1 cellular context compared by ENCODE assay signal in genomic region chr1:40732756-40733301, GRCh38.
TF ChIP-seq lines count a peak whose summit lies in the region.

No MANE protein-coding gene starts in this region.

TF ChIP-seq in WTC11, 78 proteins besides CTCF, POLR2A, EP300 and RAD21 (continued from another document):
- TF ChIP-seq, protein P1, sequence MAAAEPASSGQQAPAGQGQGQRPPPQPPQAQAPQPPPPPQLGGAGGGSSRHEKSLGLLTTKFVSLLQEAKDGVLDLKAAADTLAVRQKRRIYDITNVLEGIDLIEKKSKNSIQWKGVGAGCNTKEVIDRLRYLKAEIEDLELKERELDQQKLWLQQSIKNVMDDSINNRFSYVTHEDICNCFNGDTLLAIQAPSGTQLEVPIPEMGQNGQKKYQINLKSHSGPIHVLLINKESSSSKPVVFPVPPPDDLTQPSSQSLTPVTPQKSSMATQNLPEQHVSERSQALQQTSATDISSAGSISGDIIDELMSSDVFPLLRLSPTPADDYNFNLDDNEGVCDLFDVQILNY (CRISPR knock-in tag; IDR thresholded peaks at IDR 0.05): no peak
- TF ChIP-seq GABPB1 (CRISPR knock-in tag; IDR thresholded peaks at IDR 0.05) (no peak), MYBL2 (CRISPR knock-in tag; IDR thresholded peaks at IDR 0.05) (no peak), ZNF232 (CRISPR knock-in tag; IDR thresholded peaks at IDR 0.05) (no peak), NFATC4 (CRISPR knock-in tag; IDR thresholded peaks at IDR 0.05) (no peak), ZMAT4 (CRISPR knock-in tag; IDR thresholded peaks at IDR 0.05) (no peak), ZNF263 (CRISPR knock-in tag; IDR thresholded peaks at IDR 0.05; ENCODE audit: low read depth) (no peak), TCF7 (CRISPR knock-in tag; IDR thresholded peaks at IDR 0.05; ENCODE audit: low read depth) (no peak), TEAD1 (CRISPR knock-in tag; IDR thresholded peaks at IDR 0.05) (no peak), TP53 (CRISPR knock-in tag; IDR thresholded peaks at IDR 0.05) (no peak)
- TF ChIP-seq, protein P2, sequence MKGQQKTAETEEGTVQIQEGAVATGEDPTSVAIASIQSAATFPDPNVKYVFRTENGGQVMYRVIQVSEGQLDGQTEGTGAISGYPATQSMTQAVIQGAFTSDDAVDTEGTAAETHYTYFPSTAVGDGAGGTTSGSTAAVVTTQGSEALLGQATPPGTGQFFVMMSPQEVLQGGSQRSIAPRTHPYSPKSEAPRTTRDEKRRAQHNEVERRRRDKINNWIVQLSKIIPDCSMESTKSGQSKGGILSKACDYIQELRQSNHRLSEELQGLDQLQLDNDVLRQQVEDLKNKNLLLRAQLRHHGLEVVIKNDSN (CRISPR knock-in tag; IDR thresholded peaks at IDR 0.05): no peak
- TF ChIP-seq, protein P3, sequence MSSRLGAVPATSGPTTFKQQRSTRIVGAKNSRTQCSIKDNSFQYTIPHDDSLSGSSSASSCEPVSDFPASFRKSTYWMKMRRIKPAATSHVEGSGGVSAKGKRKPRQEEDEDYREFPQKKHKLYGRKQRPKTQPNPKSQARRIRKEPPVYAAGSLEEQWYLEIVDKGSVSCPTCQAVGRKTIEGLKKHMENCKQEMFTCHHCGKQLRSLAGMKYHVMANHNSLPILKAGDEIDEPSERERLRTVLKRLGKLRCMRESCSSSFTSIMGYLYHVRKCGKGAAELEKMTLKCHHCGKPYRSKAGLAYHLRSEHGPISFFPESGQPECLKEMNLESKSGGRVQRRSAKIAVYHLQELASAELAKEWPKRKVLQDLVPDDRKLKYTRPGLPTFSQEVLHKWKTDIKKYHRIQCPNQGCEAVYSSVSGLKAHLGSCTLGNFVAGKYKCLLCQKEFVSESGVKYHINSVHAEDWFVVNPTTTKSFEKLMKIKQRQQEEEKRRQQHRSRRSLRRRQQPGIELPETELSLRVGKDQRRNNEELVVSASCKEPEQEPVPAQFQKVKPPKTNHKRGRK (CRISPR knock-in tag; IDR thresholded peaks at IDR 0.05; ENCODE audit: borderline replicate concordance): no peak
TF ChIP-seq in WTC11: peak in this region for 0.
